ENCODE assay signal across 6 cellular contexts in genomic region chr6:30615958-30616810, GRCh38. TPM values are rescaled to one million over a fixed set of nuclear protein-coding genes. Genes with fewer than 3 reads are reported as not detected.
DNase-seq lines count a peak whose midpoint lies in the region; ATAC-seq and TF ChIP-seq lines count a peak whose summit lies in the region.

No MANE protein-coding gene starts in this region.

- DNase-seq in DND-41 (peak; percentile 44), NCI-H2227 (lab: John Stamatoyannopoulos, UW; ENCODE audit: unreplicated experiment) (peak; percentile 75), astrocyte of the spinal cord (ENCODE audit: low read depth, low spot score) (peak; percentile 29), iPS-NIHi7 (ENCODE audit: extremely low spot score) (no peak)

- in situ Hi-C loops in astrocyte of the spinal cord (cut with HindIII; ENCODE audit: low sequenced_read_pairs): no loop called here

- H3K4me1 ChIP-seq in DND-41 (ENCODE audit: insufficient read depth, low read length) (peaks cover 34% of the 10 kb centered on the region), mononuclear cell (ENCODE audit: insufficient read depth, low read length) (peaks cover 37% of the 10 kb centered on the region)

- ATAC-seq in DND-41 (ENCODE audit: insufficient read depth, low read depth) (no peak), GM19023 (IDR thresholded peaks at IDR 0.05; ENCODE audit: unreplicated experiment) (no peak)

- peaks cover 47% of the 10 kb centered on the region for H3K36me3 ChIP-seq in DND-41 (ENCODE audit: insufficient read depth, low read length)

- H3K4me3 ChIP-seq in DND-41 (ENCODE audit: low read depth in 1 of 2, low read length in 2 of 2): peak overlapping the region; percentile 72
- H3K4me3 ChIP-seq in astrocyte of the spinal cord (ENCODE audit: low read depth, low read length): peak overlapping the region; percentile 96
- H3K4me3 ChIP-seq in mononuclear cell (ENCODE audit: low read length): peak overlapping the region; percentile 99

- peak overlapping the region; percentile 95 for H3K27ac ChIP-seq in DND-41 (ENCODE audit: low read length)

- H3K27me3 ChIP-seq in DND-41 (ENCODE audit: insufficient read depth, low read length, poor library complexity): no peaks in the 10 kb centered on the region
- no peaks in the 10 kb centered on the region for H3K27me3 ChIP-seq in mononuclear cell (ENCODE audit: insufficient read depth, low read length)

- TF ChIP-seq CTCF in DND-41 (IDR thresholded peaks at IDR 0.05; ENCODE audit: borderline replicate concordance, extremely low read depth, low read length, poor library complexity, severe bottlenecking) (no peak), astrocyte of the spinal cord (IDR thresholded peaks at IDR 0.05; ENCODE audit: low read depth, low read length) (no peak)

- H2AFZ ChIP-seq in DND-41 (ENCODE audit: low read depth, low read length): no peak overlapping the region

- peaks cover 13% of the 10 kb centered on the region for H4K20me1 ChIP-seq in DND-41 (ENCODE audit: insufficient read depth, low read length)

- H3K79me2 ChIP-seq in DND-41 (ENCODE audit: insufficient read depth, low read length): peaks cover 84% of the 10 kb centered on the region

- peak overlapping the region; percentile 96 for H3K9ac ChIP-seq in DND-41 (ENCODE audit: low read depth, low read length)

- no peaks in the 10 kb centered on the region for H3K9me3 ChIP-seq in DND-41 (ENCODE audit: insufficient read depth, low read length, severe bottlenecking)
- H3K9me3 ChIP-seq in mononuclear cell (ENCODE audit: low read depth, low read length): no peaks in the 10 kb centered on the region

- peak overlapping the region; percentile 72 for H3K4me2 ChIP-seq in DND-41 (ENCODE audit: insufficient read depth, low read length)

RNA-seq across cellular contexts. Expression of gene PPP1R10, which starts 0.9 kb away (rescaled TPM):
- 166 TPM for total RNA-seq in mononuclear cell

RNA-seq across cellular contexts. Expression of gene MRPS18B, which starts 1.5 kb away (rescaled TPM):
- 31.3 TPM for total RNA-seq in mononuclear cell

RNA-seq across cellular contexts. Expression of gene ATAT1, which starts 10.5 kb away (rescaled TPM):
- 0.94 TPM for total RNA-seq in mononuclear cell

RNA-seq across cellular contexts. Expression of gene C6orf136, which starts 30.7 kb away (rescaled TPM):
- 12.5 TPM for total RNA-seq in mononuclear cell

RNA-seq across cellular contexts. Expression of gene ABCF1, which starts 44.9 kb away (rescaled TPM):
- 30.5 TPM for total RNA-seq in mononuclear cell
